ENCODE assay signal across 15 cellular contexts in genomic region chr17:41522301-41523224, GRCh38. TPM values are rescaled to one million over a fixed set of nuclear protein-coding genes. Genes with fewer than 3 reads are reported as not detected.
A peak's percentile ranks its signal among the peaks of the same experiment; 100 is the strongest.
DNase-seq lines count a peak whose midpoint lies in the region; ATAC-seq and TF ChIP-seq lines count a peak whose summit lies in the region.
"Had no signal": no experiment of that assay in that cellular context is flagged by ENCODE, and none has a peak within 500 bp of the region (broad histone marks: within the 10 kb centered on the region; RNA-seq: fewer than 3 reads in every experiment).

No MANE protein-coding gene starts in this region.

- H3K4me1 ChIP-seq in SK-N-SH (ENCODE audit: control insufficient read depth in 1 of 2, insufficient read depth in 2 of 2, low read depth in 1 of 2, low read length in 1 of 2), result peaks cover 41 to 61% of the 10 kb centered on the region in 2 experiments
- H3K4me1 ChIP-seq in lower lobe of right lung, result peaks cover 28% of the 10 kb centered on the region
- no peaks in the 10 kb centered on the region for H3K4me1 ChIP-seq in urinary bladder (ENCODE audit: insufficient read depth)

- no peak overlapping the region; the same call in 1 of the 2 replicates for H2AFZ ChIP-seq in SK-N-SH (ENCODE audit: low read depth)

- 92% methylated on average over 10 of the region's 12 CpGs for WGBS in SK-N-SH (ENCODE audit: low lambda C conversion rate)
- WGBS in urinary bladder, result 82% methylated on average over 12 of the region's 12 CpGs

- ATAC-seq in SK-N-SH treated with all-trans-retinoic acid at 6 μM for 48 hours, result no peak
- peak; percentile 9 to 14 for ATAC-seq in lower lobe of right lung
- no peak for ATAC-seq in Right ventricle myocardium inferior

- TF ChIP-seq CTCF in SK-N-SH (IDR thresholded peaks at IDR 0.05), result no peak
- no peak for TF ChIP-seq CTCF in brain microvascular endothelial cell (IDR thresholded peaks at IDR 0.05; ENCODE audit: low read depth, low read length, missing control alignments)
- TF ChIP-seq CTCF in lower lobe of right lung (IDR thresholded peaks at IDR 0.05), result no peak

- peak overlapping the region; percentile 49 for H3K9ac ChIP-seq in SK-N-SH

- no peaks in the 10 kb centered on the region for H3K9me2 ChIP-seq in SK-N-SH

- TF ChIP-seq EP300 in SK-N-SH (IDR thresholded peaks at IDR 0.05; ENCODE audit: borderline replicate concordance in 1 of 2, low read depth in 1 of 2, low read length in 1 of 2), result no peak

- H3K4me2 ChIP-seq in SK-N-SH, result peak overlapping the region; percentile 66

- no peak for TF ChIP-seq RAD21 in SK-N-SH (IDR thresholded peaks at IDR 0.05; ENCODE audit: low read length)

- H3K36me3 ChIP-seq in SK-N-SH (replicated peaks in 1 of 2; ENCODE audit: control insufficient read depth in 1 of 2, insufficient read depth in 2 of 2, low read length in 1 of 2), result no peaks in the 10 kb centered on the region
- no peaks in the 10 kb centered on the region for H3K36me3 ChIP-seq in brain microvascular endothelial cell (replicated peaks)
- peaks cover 11% of the 10 kb centered on the region for H3K36me3 ChIP-seq in lower lobe of right lung
- H3K36me3 ChIP-seq in urinary bladder (ENCODE audit: insufficient read depth), result no peaks in the 10 kb centered on the region
- H3K36me3 ChIP-seq: thoracic aorta had no signal

- intact Hi-C loops in lower lobe of right lung (cut with DNase I), result no loop called here
- intact Hi-C loops in Right ventricle myocardium inferior (cut with DNase I), result no loop called here

- H3K27ac ChIP-seq in SK-N-SH (ENCODE audit: low read depth in 2 of 2, low read length in 1 of 2) (peak overlapping the region in 1 of 2 experiments; percentile 59; a peak in 3 of 4 replicates), brain microvascular endothelial cell (peak overlapping the region; percentile 49), lower lobe of right lung (peak overlapping the region; percentile 68), urinary bladder (ENCODE audit: low read depth) (peak overlapping the region; percentile 46)
- H3K27ac ChIP-seq: thoracic aorta had no signal

- POLR2A ChIA-PET in SK-N-SH (lab: Yijun Ruan, JAX), result interaction anchor here (0.9 to 1.9 kb wide), 3 partner anchors 18 to 167 kb away, joined by 3 to 8 read pairs (median 6); partner anchors contain the start of gene EIF1

- H3K4me3 ChIP-seq in SK-N-SH (ENCODE audit: low read depth in 2 of 2, low read length in 1 of 2) (no peak overlapping the region), brain microvascular endothelial cell (ENCODE audit: low read depth, low read length) (no peak overlapping the region), lower lobe of right lung (no peak overlapping the region), urinary bladder (ENCODE audit: low read depth, low read length) (no peak overlapping the region)
- H3K4me3 ChIP-seq: thoracic aorta had no signal

- CTCF ChIA-PET in SK-N-SH (lab: Yijun Ruan, JAX), result interaction anchor here (0.8 to 6.1 kb wide), 5 partner anchors 11 to 126 kb away, joined by 3 to 124 read pairs (median 7); no protein-coding TSS in a partner anchor

- H3K27me3 ChIP-seq in SK-N-SH (ENCODE audit: insufficient read depth) (no peaks in the 10 kb centered on the region), brain microvascular endothelial cell (replicated peaks) (no peaks in the 10 kb centered on the region), lower lobe of right lung (ENCODE audit: low read depth) (peaks cover 9% of the 10 kb centered on the region)

- no peaks in the 10 kb centered on the region for H3K79me2 ChIP-seq in SK-N-SH (ENCODE audit: insufficient read depth)

- H4K20me1 ChIP-seq in SK-N-SH (ENCODE audit: insufficient read depth), result no peaks in the 10 kb centered on the region

- H3F3A ChIP-seq in SK-N-SH (replicated peaks; ENCODE audit: insufficient read depth), result peaks cover 2% of the 10 kb centered on the region

- in situ Hi-C loops in brain microvascular endothelial cell (cut with HindIII; ENCODE audit: low pct_ligation_motif_present, low sequenced_read_pairs), result no loop called here

- DNase-seq in SK-N-SH (no peak), brain microvascular endothelial cell (no peak), lower lobe of right lung (no peak), Right ventricle myocardium inferior (ENCODE audit: missing footprints) (no peak), NCI-H146 treated with DMSO at 0.1 percent for 48 hours (lab: John Stamatoyannopoulos, UW; ENCODE audit: unreplicated experiment) (no peak), NCI-H1930 (lab: John Stamatoyannopoulos, UW) (no peak)
- DNase-seq: activated CD4-positive, alpha-beta T cell treated with anti-CD3 and anti-CD28 coated beads for 1 hour; activated T-cell treated with anti-CD3 and anti-CD28 coated beads, Interleukin-2, amount 50 U/mL, for 24 hours; stimulated activated CD4-positive, alpha-beta T cell treated with anti-CD3 and anti-CD28 coated beads, Interleukin-12 subunit alpha, Interleukin-12 subunit beta, amount 100 ng/mL, for 4 hours had no signal

- no peaks in the 10 kb centered on the region for H3K9me3 ChIP-seq in SK-N-SH
- no peaks in the 10 kb centered on the region for H3K9me3 ChIP-seq in lower lobe of right lung
- H3K9me3 ChIP-seq: thoracic aorta had no signal

TF ChIP-seq in SK-N-SH, 30 proteins besides CTCF, POLR2A, EP300 and RAD21:
- TF ChIP-seq EZH2phosphoT487 (IDR thresholded peaks at IDR 0.05; ENCODE audit: borderline replicate concordance, low read depth) (no peak), SMC3 (IDR thresholded peaks at IDR 0.05; ENCODE audit: low read depth, low read length) (no peak), FOXJ3 (CRISPR knock-in tag; IDR thresholded peaks at IDR 0.05) (no peak), TAF1 (IDR thresholded peaks at IDR 0.05; ENCODE audit: borderline replicate concordance, low read depth, low read length) (no peak), RXRA (IDR thresholded peaks at IDR 0.05; ENCODE audit: borderline replicate concordance, low read depth) (no peak), MXI1 (IDR thresholded peaks at IDR 0.05; ENCODE audit: low read depth, low read length) (no peak), GATA2 (CRISPR knock-in tag; IDR thresholded peaks at IDR 0.05) (no peak), YY1 (IDR thresholded peaks at IDR 0.05; ENCODE audit: low read depth) (no peak)
TF ChIP-seq in SK-N-SH: peak in this region for 0.

TF ChIP-seq in SK-N-SH treated with all-trans-retinoic acid at 6 μM for 48 hours, 23 proteins besides CTCF, POLR2A, EP300 and RAD21 (continues in another document):
- TF ChIP-seq BACH2 (CRISPR knock-in tag; IDR thresholded peaks at IDR 0.05; ENCODE audit: borderline replicate concordance) (no peak), TSHZ2 (CRISPR knock-in tag; IDR thresholded peaks at IDR 0.05) (no peak)

RNA-seq across cellular contexts. Expression of gene KRT15, which starts 3.9 kb away (rescaled TPM):
- 16.9 and 17.0 TPM in 2 replicates for polyA plus RNA-seq in SK-N-SH (2012; rRNA removed)
- 9.7 and 12.7 TPM in 2 replicates for polyA plus RNA-seq in SK-N-SH (2012; cell fraction: cytosol; rRNA removed)
- polyA plus RNA-seq in SK-N-SH (2012; cell fraction: nucleus; rRNA removed), result 33.8 and 36.0 TPM in 2 replicates
- total RNA-seq in lower lobe of right lung, result 9.0 TPM
- total RNA-seq in urinary bladder, result 4.7 TPM
- 11.9 TPM for polyA plus RNA-seq in urinary bladder
- not detected for total RNA-seq in Right ventricle myocardium inferior
- total RNA-seq: A673 had no signal

RNA-seq across cellular contexts. Expression of gene KRT19, which starts 5.5 kb away (rescaled TPM):
- polyA plus RNA-seq in SK-N-SH (2012; rRNA removed) (1.8 and 2.5 TPM in 2 replicates), urinary bladder (418 TPM)
- polyA plus RNA-seq in SK-N-SH (2012; cell fraction: cytosol; rRNA removed), result 1.7 and 2.3 TPM in 2 replicates
- 0.88 and 1.5 TPM in 2 replicates for polyA plus RNA-seq in SK-N-SH (2012; cell fraction: nucleus; rRNA removed)
- total RNA-seq in lower lobe of right lung (212 TPM), urinary bladder (299 TPM), Right ventricle myocardium inferior (1.4 TPM)

RNA-seq across cellular contexts. Expression of gene KRT13, which starts 17.2 kb away (rescaled TPM):
- polyA plus RNA-seq in SK-N-SH (2012; rRNA removed) (0.39 and 0.67 TPM in 2 replicates), urinary bladder (401 TPM)
- polyA plus RNA-seq in SK-N-SH (2012; cell fraction: cytosol; rRNA removed), result 0.06 and 0.37 TPM in 2 replicates
- polyA plus RNA-seq in SK-N-SH (2012; cell fraction: nucleus; rRNA removed), result 1.3 TPM in 2 replicates
- total RNA-seq in lower lobe of right lung (5.2 TPM), urinary bladder (356 TPM), Right ventricle myocardium inferior (not detected)
- total RNA-seq: A673, glomerular endothelial cell had no signal

RNA-seq across cellular contexts. Expression of gene KRT36, which starts 32.9 kb away (rescaled TPM):
- polyA plus RNA-seq in SK-N-SH (2012; rRNA removed) (not detected in 2 replicates), urinary bladder (not detected)
- not detected in 2 replicates for polyA plus RNA-seq in SK-N-SH (2012; cell fraction: cytosol; rRNA removed)
- polyA plus RNA-seq in SK-N-SH (2012; cell fraction: nucleus; rRNA removed), result not detected in 2 replicates
- total RNA-seq in lower lobe of right lung (not detected), urinary bladder (not detected), Right ventricle myocardium inferior (not detected)
- total RNA-seq: A673, glomerular endothelial cell, thoracic aorta had no signal
- polyA plus RNA-seq: adipose tissue had no signal

RNA-seq across cellular contexts. Expression of gene KRT35, which starts 41.6 kb away (rescaled TPM):
- not detected in 2 replicates for polyA plus RNA-seq in SK-N-SH (2012; rRNA removed)
- polyA plus RNA-seq in SK-N-SH (2012; cell fraction: cytosol; rRNA removed), result not detected in 2 replicates
- polyA plus RNA-seq in SK-N-SH (2012; cell fraction: nucleus; rRNA removed), result not detected in 2 replicates
- total RNA-seq in lower lobe of right lung, result not detected
- not detected for total RNA-seq in urinary bladder
- polyA plus RNA-seq in urinary bladder, result not detected
- total RNA-seq in Right ventricle myocardium inferior, result not detected
- total RNA-seq: A673, glomerular endothelial cell, thoracic aorta had no signal
- polyA plus RNA-seq: adipose tissue had no signal

Comparison
In these comparisons a context has a peak if more than half of its experiments do, and no peak if none do; other contexts are left out.
1. ATAC-seq: peak in lower lobe of right lung (2 of 2); none in SK-N-SH treated with all-trans-retinoic acid at 6 μM for 48 hours (single experiment) and Right ventricle myocardium inferior (single experiment).
2. RNA of gene KRT19, which starts 5.5 kb away (total RNA-seq): 299 TPM in urinary bladder (single experiment) and 212 TPM in lower lobe of right lung (single experiment); 1.4 TPM in Right ventricle myocardium inferior (single experiment); every median in the first group is over 10 times any median in the second.
3. RNA of gene KRT13, which starts 17.2 kb away (total RNA-seq): 356 TPM in urinary bladder (single experiment); 5.2 TPM in lower lobe of right lung (single experiment) and not detected in Right ventricle myocardium inferior (single experiment); every median in the first group is over 10 times any median in the second.